1 cellular context compared by ENCODE assay signal in the genomic region with DNA sequence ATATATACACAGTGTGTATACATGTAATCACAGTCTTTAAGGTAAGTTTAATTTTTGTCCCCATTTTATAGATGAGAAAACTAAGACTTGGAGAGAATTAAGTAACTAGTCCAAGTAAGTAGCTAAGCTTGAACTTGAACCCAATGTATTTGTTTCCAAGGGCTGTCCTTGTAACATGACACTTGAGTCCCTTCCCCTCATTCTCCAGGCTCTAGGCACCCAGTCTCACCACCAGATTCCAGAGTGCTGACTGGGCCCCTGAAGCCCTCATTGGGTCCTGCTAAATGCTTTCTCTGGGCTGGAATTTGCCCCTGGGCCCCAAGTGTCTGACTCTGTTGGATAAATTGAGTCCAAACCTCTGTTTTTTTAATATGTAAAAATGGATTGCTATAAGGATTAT.
TF ChIP-seq lines count a peak whose summit lies in the region.

No MANE protein-coding gene starts in this region.

TF ChIP-seq in HepG2, 621 proteins besides CTCF, POLR2A, EP300 and RAD21 (continues in another document):
- no peak for TF ChIP-seq SOX13 (IDR thresholded peaks at IDR 0.05)
- TF ChIP-seq SOX13 (CRISPR knock-in tag; conservative IDR thresholded peaks at IDR 0.05 in 1 of 2, IDR thresholded peaks at IDR 0.05 in 1 of 2) = peak in 1 of 2 experiments; percentile 29; a peak in 1 of 4 replicates
- TF ChIP-seq ARID2 (CRISPR knock-in tag; IDR thresholded peaks at IDR 0.05; ENCODE audit: borderline replicate concordance) = no peak
- TF ChIP-seq MTF2 (CRISPR knock-in tag; IDR thresholded peaks at IDR 0.05; ENCODE audit: borderline replicate concordance) = no peak
- TF ChIP-seq ZNF33A (CRISPR knock-in tag; IDR thresholded peaks at IDR 0.05; ENCODE audit: borderline replicate concordance) = no peak
- TF ChIP-seq SRSF4 (IDR thresholded peaks at IDR 0.05; ENCODE audit: low read depth, low read length, poor library complexity, severe bottlenecking) = no peak
- peak; percentile 88 for TF ChIP-seq SKI (IDR thresholded peaks at IDR 0.05; ENCODE audit: partially characterized antibody)
- TF ChIP-seq TEAD3 (CRISPR knock-in tag; optimal IDR thresholded peaks at IDR 0.05; ENCODE audit: borderline replicate concordance) = peak; percentile 79
- no peak for TF ChIP-seq MAF1 (CRISPR knock-in tag; IDR thresholded peaks at IDR 0.05; ENCODE audit: borderline replicate concordance)
- no peak for TF ChIP-seq MEIS2 (CRISPR knock-in tag; IDR thresholded peaks at IDR 0.05)
- TF ChIP-seq, protein P1, sequence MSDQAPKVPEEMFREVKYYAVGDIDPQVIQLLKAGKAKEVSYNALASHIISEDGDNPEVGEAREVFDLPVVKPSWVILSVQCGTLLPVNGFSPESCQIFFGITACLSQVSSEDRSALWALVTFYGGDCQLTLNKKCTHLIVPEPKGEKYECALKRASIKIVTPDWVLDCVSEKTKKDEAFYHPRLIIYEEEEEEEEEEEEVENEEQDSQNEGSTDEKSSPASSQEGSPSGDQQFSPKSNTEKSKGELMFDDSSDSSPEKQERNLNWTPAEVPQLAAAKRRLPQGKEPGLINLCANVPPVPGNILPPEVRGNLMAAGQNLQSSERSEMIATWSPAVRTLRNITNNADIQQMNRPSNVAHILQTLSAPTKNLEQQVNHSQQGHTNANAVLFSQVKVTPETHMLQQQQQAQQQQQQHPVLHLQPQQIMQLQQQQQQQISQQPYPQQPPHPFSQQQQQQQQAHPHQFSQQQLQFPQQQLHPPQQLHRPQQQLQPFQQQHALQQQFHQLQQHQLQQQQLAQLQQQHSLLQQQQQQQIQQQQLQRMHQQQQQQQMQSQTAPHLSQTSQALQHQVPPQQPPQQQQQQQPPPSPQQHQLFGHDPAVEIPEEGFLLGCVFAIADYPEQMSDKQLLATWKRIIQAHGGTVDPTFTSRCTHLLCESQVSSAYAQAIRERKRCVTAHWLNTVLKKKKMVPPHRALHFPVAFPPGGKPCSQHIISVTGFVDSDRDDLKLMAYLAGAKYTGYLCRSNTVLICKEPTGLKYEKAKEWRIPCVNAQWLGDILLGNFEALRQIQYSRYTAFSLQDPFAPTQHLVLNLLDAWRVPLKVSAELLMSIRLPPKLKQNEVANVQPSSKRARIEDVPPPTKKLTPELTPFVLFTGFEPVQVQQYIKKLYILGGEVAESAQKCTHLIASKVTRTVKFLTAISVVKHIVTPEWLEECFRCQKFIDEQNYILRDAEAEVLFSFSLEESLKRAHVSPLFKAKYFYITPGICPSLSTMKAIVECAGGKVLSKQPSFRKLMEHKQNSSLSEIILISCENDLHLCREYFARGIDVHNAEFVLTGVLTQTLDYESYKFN (CRISPR knock-in tag; conservative IDR thresholded peaks at IDR 0.05) = 0 out of 2 replicates have a peak, but pooled peaks have one; percentile 12
- TF ChIP-seq SPEN (CRISPR knock-in tag; IDR thresholded peaks at IDR 0.05; ENCODE audit: low read depth) = no peak
- TF ChIP-seq HOXA9 (CRISPR knock-in tag; IDR thresholded peaks at IDR 0.05; ENCODE audit: borderline replicate concordance) = no peak
- no peak for TF ChIP-seq ZNF484 (CRISPR knock-in tag; IDR thresholded peaks at IDR 0.05; ENCODE audit: borderline replicate concordance, low read depth)
- TF ChIP-seq, protein P2, sequence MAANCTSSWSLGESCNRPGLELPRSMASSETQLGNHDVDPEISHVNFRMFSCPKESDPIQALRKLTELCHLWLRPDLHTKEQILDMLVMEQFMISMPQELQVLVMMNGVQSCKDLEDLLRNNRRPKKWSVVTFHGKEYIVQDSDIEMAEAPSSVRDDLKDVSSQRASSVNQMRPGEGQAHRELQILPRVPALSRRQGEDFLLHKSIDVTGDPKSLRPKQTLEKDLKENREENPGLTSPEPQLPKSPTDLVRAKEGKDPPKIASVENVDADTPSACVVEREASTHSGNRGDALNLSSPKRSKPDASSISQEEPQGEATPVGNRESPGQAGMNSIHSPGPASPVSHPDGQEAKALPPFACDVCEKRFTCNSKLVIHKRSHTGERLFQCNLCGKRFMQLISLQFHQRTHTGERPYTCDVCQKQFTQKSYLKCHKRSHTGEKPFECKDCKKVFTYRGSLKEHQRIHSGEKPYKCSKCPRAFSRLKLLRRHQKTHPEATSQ (CRISPR knock-in tag; IDR thresholded peaks at IDR 0.05; ENCODE audit: borderline replicate concordance) = no peak
- TF ChIP-seq, protein P3, sequence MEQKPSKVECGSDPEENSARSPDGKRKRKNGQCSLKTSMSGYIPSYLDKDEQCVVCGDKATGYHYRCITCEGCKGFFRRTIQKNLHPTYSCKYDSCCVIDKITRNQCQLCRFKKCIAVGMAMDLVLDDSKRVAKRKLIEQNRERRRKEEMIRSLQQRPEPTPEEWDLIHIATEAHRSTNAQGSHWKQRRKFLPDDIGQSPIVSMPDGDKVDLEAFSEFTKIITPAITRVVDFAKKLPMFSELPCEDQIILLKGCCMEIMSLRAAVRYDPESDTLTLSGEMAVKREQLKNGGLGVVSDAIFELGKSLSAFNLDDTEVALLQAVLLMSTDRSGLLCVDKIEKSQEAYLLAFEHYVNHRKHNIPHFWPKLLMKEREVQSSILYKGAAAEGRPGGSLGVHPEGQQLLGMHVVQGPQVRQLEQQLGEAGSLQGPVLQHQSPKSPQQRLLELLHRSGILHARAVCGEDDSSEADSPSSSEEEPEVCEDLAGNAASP (CRISPR knock-in tag; IDR thresholded peaks at IDR 0.05; ENCODE audit: borderline replicate concordance) = 0 out of 2 replicates have a peak, but pooled peaks have one; percentile 12
- no peak for TF ChIP-seq NR2F6 (IDR thresholded peaks at IDR 0.05)
- 0 out of 2 replicates have a peak, but pooled peaks have one; percentile 23 for TF ChIP-seq NR2F6 (CRISPR knock-in tag; IDR thresholded peaks at IDR 0.05)
- no peak for TF ChIP-seq REL (CRISPR knock-in tag; conservative IDR thresholded peaks at IDR 0.05)
- TF ChIP-seq NFYB (CRISPR knock-in tag; IDR thresholded peaks at IDR 0.05) = peak; percentile 13; the same call in 1 of the 2 replicates
- TF ChIP-seq SCMH1 (CRISPR knock-in tag; IDR thresholded peaks at IDR 0.05; ENCODE audit: borderline replicate concordance) = no peak
- TF ChIP-seq GFI1 (CRISPR knock-in tag; IDR thresholded peaks at IDR 0.05; ENCODE audit: borderline replicate concordance) = no peak
- TF ChIP-seq ZNF382 (CRISPR knock-in tag; IDR thresholded peaks at IDR 0.05; ENCODE audit: borderline replicate concordance) = no peak
- TF ChIP-seq, protein P4, sequence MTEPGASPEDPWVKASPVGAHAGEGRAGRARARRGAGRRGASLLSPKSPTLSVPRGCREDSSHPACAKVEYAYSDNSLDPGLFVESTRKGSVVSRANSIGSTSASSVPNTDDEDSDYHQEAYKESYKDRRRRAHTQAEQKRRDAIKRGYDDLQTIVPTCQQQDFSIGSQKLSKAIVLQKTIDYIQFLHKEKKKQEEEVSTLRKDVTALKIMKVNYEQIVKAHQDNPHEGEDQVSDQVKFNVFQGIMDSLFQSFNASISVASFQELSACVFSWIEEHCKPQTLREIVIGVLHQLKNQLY (CRISPR knock-in tag; IDR thresholded peaks at IDR 0.05) = no peak
- no peak for TF ChIP-seq SOX6 (IDR thresholded peaks at IDR 0.05)
- TF ChIP-seq SOX6 (CRISPR knock-in tag; IDR thresholded peaks at IDR 0.05) = 0 out of 2 replicates have a peak, but pooled peaks have one; percentile 11
- TF ChIP-seq, protein P5, sequence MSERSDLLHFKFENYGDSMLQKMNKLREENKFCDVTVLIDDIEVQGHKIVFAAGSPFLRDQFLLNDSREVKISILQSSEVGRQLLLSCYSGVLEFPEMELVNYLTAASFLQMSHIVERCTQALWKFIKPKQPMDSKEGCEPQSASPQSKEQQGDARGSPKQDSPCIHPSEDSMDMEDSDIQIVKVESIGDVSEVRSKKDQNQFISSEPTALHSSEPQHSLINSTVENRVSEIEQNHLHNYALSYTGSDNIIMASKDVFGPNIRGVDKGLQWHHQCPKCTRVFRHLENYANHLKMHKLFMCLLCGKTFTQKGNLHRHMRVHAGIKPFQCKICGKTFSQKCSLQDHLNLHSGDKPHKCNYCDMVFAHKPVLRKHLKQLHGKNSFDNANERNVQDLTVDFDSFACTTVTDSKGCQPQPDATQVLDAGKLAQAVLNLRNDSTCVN (CRISPR knock-in tag; IDR thresholded peaks at IDR 0.05; ENCODE audit: borderline replicate concordance) = no peak
- TF ChIP-seq TGIF2 (CRISPR knock-in tag; IDR thresholded peaks at IDR 0.05) = no peak
- no peak for TF ChIP-seq ZNF768 (CRISPR knock-in tag; IDR thresholded peaks at IDR 0.05)
- TF ChIP-seq KDM5B (CRISPR knock-in tag; IDR thresholded peaks at IDR 0.05; ENCODE audit: borderline replicate concordance) = no peak
- no peak for TF ChIP-seq GABPB1 (CRISPR knock-in tag; IDR thresholded peaks at IDR 0.05)
- TF ChIP-seq MXI1 (IDR thresholded peaks at IDR 0.05; ENCODE audit: borderline replicate concordance, low read depth, low read length) = no peak
- TF ChIP-seq, protein P6, sequence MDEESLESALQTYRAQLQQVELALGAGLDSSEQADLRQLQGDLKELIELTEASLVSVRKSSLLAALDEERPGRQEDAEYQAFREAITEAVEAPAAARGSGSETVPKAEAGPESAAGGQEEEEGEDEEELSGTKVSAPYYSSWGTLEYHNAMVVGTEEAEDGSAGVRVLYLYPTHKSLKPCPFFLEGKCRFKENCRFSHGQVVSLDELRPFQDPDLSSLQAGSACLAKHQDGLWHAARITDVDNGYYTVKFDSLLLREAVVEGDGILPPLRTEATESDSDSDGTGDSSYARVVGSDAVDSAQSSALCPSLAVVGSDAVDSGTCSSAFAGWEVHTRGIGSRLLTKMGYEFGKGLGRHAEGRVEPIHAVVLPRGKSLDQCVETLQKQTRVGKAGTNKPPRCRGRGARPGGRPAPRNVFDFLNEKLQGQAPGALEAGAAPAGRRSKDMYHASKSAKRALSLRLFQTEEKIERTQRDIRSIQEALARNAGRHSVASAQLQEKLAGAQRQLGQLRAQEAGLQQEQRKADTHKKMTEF (CRISPR knock-in tag; IDR thresholded peaks at IDR 0.05) = peak; percentile 20; the same call in 1 of the 2 replicates
- no peak for TF ChIP-seq ZNF260 (CRISPR knock-in tag; IDR thresholded peaks at IDR 0.05; ENCODE audit: borderline replicate concordance, low read depth)
- TF ChIP-seq TOPORS (CRISPR knock-in tag; IDR thresholded peaks at IDR 0.05) = no peak
- no peak for TF ChIP-seq NFRKB (IDR thresholded peaks at IDR 0.05)
- TF ChIP-seq HOXA5 (CRISPR knock-in tag; IDR thresholded peaks at IDR 0.05) = no peak
- TF ChIP-seq, protein P7, sequence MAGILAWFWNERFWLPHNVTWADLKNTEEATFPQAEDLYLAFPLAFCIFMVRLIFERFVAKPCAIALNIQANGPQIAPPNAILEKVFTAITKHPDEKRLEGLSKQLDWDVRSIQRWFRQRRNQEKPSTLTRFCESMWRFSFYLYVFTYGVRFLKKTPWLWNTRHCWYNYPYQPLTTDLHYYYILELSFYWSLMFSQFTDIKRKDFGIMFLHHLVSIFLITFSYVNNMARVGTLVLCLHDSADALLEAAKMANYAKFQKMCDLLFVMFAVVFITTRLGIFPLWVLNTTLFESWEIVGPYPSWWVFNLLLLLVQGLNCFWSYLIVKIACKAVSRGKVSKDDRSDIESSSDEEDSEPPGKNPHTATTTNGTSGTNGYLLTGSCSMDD (CRISPR knock-in tag; IDR thresholded peaks at IDR 0.05) = no peak
- TF ChIP-seq SUZ12 (IDR thresholded peaks at IDR 0.05; ENCODE audit: low read depth, low read length) = no peak
- TF ChIP-seq KAT2B (IDR thresholded peaks at IDR 0.05; ENCODE audit: borderline replicate concordance, low read depth, low read length) = no peak
- no peak for TF ChIP-seq ZNF839 (CRISPR knock-in tag; IDR thresholded peaks at IDR 0.05; ENCODE audit: borderline replicate concordance)
- TF ChIP-seq U2AF2 (IDR thresholded peaks at IDR 0.05; ENCODE audit: low read depth, low read length) = no peak
- no peak for TF ChIP-seq MED8 (CRISPR knock-in tag; IDR thresholded peaks at IDR 0.05; ENCODE audit: insufficient replicate concordance)
- no peak for TF ChIP-seq ZNF720 (CRISPR knock-in tag; IDR thresholded peaks at IDR 0.05)
- TF ChIP-seq, protein P8, sequence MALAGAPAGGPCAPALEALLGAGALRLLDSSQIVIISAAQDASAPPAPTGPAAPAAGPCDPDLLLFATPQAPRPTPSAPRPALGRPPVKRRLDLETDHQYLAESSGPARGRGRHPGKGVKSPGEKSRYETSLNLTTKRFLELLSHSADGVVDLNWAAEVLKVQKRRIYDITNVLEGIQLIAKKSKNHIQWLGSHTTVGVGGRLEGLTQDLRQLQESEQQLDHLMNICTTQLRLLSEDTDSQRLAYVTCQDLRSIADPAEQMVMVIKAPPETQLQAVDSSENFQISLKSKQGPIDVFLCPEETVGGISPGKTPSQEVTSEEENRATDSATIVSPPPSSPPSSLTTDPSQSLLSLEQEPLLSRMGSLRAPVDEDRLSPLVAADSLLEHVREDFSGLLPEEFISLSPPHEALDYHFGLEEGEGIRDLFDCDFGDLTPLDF (CRISPR knock-in tag; IDR thresholded peaks at IDR 0.05) = no peak
- TF ChIP-seq HNRNPK (IDR thresholded peaks at IDR 0.05; ENCODE audit: low read depth, low read length, poor library complexity, severe bottlenecking) = no peak
- no peak for TF ChIP-seq ZNF790 (CRISPR knock-in tag; IDR thresholded peaks at IDR 0.05; ENCODE audit: borderline replicate concordance)
- TF ChIP-seq NCOA2 (CRISPR knock-in tag; IDR thresholded peaks at IDR 0.05) = no peak
- TF ChIP-seq, protein P9, sequence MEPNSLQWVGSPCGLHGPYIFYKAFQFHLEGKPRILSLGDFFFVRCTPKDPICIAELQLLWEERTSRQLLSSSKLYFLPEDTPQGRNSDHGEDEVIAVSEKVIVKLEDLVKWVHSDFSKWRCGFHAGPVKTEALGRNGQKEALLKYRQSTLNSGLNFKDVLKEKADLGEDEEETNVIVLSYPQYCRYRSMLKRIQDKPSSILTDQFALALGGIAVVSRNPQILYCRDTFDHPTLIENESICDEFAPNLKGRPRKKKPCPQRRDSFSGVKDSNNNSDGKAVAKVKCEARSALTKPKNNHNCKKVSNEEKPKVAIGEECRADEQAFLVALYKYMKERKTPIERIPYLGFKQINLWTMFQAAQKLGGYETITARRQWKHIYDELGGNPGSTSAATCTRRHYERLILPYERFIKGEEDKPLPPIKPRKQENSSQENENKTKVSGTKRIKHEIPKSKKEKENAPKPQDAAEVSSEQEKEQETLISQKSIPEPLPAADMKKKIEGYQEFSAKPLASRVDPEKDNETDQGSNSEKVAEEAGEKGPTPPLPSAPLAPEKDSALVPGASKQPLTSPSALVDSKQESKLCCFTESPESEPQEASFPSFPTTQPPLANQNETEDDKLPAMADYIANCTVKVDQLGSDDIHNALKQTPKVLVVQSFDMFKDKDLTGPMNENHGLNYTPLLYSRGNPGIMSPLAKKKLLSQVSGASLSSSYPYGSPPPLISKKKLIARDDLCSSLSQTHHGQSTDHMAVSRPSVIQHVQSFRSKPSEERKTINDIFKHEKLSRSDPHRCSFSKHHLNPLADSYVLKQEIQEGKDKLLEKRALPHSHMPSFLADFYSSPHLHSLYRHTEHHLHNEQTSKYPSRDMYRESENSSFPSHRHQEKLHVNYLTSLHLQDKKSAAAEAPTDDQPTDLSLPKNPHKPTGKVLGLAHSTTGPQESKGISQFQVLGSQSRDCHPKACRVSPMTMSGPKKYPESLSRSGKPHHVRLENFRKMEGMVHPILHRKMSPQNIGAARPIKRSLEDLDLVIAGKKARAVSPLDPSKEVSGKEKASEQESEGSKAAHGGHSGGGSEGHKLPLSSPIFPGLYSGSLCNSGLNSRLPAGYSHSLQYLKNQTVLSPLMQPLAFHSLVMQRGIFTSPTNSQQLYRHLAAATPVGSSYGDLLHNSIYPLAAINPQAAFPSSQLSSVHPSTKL (CRISPR knock-in tag; IDR thresholded peaks at IDR 0.05) = peak; percentile 68; the same call in 1 of the 2 replicates
- TF ChIP-seq RBAK (CRISPR knock-in tag; IDR thresholded peaks at IDR 0.05) = no peak
- TF ChIP-seq ZNF570 (CRISPR knock-in tag; IDR thresholded peaks at IDR 0.05; ENCODE audit: borderline replicate concordance) = no peak
- TF ChIP-seq NRL (CRISPR knock-in tag; IDR thresholded peaks at IDR 0.05; ENCODE audit: borderline replicate concordance) = no peak
- TF ChIP-seq SRF (IDR thresholded peaks at IDR 0.05; ENCODE audit: low read depth, low read length) = no peak
- TF ChIP-seq ZNF468 (CRISPR knock-in tag; IDR thresholded peaks at IDR 0.05) = no peak
- TF ChIP-seq CCDC6 (CRISPR knock-in tag; IDR thresholded peaks at IDR 0.05) = no peak
